In genomic region chr6:5892669-5893068, GRCh38 we compare ENCODE assay signal across 10 cellular contexts.
DNase-seq lines count a peak whose midpoint lies in the region; ATAC-seq and TF ChIP-seq lines count a peak whose summit lies in the region.
"Had no signal": no experiment of that assay in that cellular context is flagged by ENCODE, and none has a peak within 500 bp of the region (broad histone marks: within the 10 kb centered on the region; RNA-seq: fewer than 3 reads in every experiment).

No MANE protein-coding gene starts in this region.

- H3K4me3 Mint-ChIP-seq in T-helper 1 cell treated with Interleukin-12 subunit alpha and Interleukin-12 subunit beta and Interleukin-4 antibody, amounts not matched to agents 30 μg/mL and 1 μg/mL, for 36 hours: no peak overlapping the region

- H3K9me2 ChIP-seq in SU-DHL-6 (replicated peaks; ENCODE audit: insufficient read depth, low read length): no peaks in the 10 kb centered on the region
- H3K9me2 ChIP-seq in hepatocyte (replicated peaks; ENCODE audit: insufficient read depth): no peaks in the 10 kb centered on the region

- H3K9me3 ChIP-seq in SU-DHL-6 (ENCODE audit: insufficient read depth, low read length): no peaks in the 10 kb centered on the region
- H3K9me3 ChIP-seq in hepatocyte (ENCODE audit: low read depth): no peaks in the 10 kb centered on the region
- H3K9me3 ChIP-seq in skeletal muscle tissue (ENCODE audit: control insufficient read depth in 3 of 3, low read length in 3 of 3): peaks cover 0 to 3% (median 0%) of the 10 kb centered on the region in 3 donors

- H2AFZ ChIP-seq in SU-DHL-6 (ENCODE audit: low read depth, low read length, severe bottlenecking): peak overlapping the region; percentile 92
- H2AFZ ChIP-seq in hepatocyte: peak overlapping the region; percentile 70

- ATAC-seq in HG02642 (IDR thresholded peaks at IDR 0.05; ENCODE audit: poor library complexity, unreplicated experiment) (no peak), HG03196 (IDR thresholded peaks at IDR 0.05; ENCODE audit: unreplicated experiment) (no peak)

- peak overlapping the region; percentile 42 for H3K9ac ChIP-seq in SU-DHL-6 (ENCODE audit: low read length)
- no peak overlapping the region for H3K9ac ChIP-seq in skeletal muscle tissue (ENCODE audit: low read depth in 1 of 3, low read length in 3 of 3)

- TF ChIP-seq CTCF in SU-DHL-6 (IDR thresholded peaks at IDR 0.05; ENCODE audit: insufficient read depth, low read length, poor library complexity, severe bottlenecking) (no peak), hepatocyte (IDR thresholded peaks at IDR 0.05; ENCODE audit: poor library complexity) (no peak)

- H3K27me3 Mint-ChIP-seq in T-helper 1 cell treated with Interleukin-12 subunit alpha and Interleukin-12 subunit beta and Interleukin-4 antibody, amounts not matched to agents 30 μg/mL and 1 μg/mL, for 36 hours (ENCODE audit: low read depth): peaks cover 4% of the 10 kb centered on the region

- H3K4me2 ChIP-seq in SU-DHL-6 (ENCODE audit: low read depth, low read length, poor library complexity, severe bottlenecking): peak overlapping the region; percentile 67
- peak overlapping the region; percentile 70 for H3K4me2 ChIP-seq in hepatocyte

- H4K20me1 ChIP-seq in SU-DHL-6 (ENCODE audit: low read depth, low read length) (no peaks in the 10 kb centered on the region), hepatocyte (ENCODE audit: insufficient read depth, poor library complexity, severe bottlenecking) (no peaks in the 10 kb centered on the region)

- peak overlapping the region; percentile 41 for H3K4me3 ChIP-seq in SU-DHL-6 (ENCODE audit: insufficient read depth, low read length, poor library complexity, severe bottlenecking)
- H3K4me3 ChIP-seq in hepatocyte: no peak overlapping the region
- H3K4me3 ChIP-seq in skeletal muscle tissue (ENCODE audit: low read length in 3 of 3): peak overlapping the region in 2 of 3 donors; percentile 22 to 31

- H3K9me3 Mint-ChIP-seq in T-helper 1 cell treated with Interleukin-12 subunit alpha and Interleukin-12 subunit beta and Interleukin-4 antibody, amounts not matched to agents 30 μg/mL and 1 μg/mL, for 36 hours: peaks cover 7% of the 10 kb centered on the region

- H3K79me2 ChIP-seq in SU-DHL-6 (ENCODE audit: insufficient read depth, low read length) (no peaks in the 10 kb centered on the region), hepatocyte (no peaks in the 10 kb centered on the region)

- peaks cover 8% of the 10 kb centered on the region for H3K4me1 Mint-ChIP-seq in T-helper 1 cell treated with Interleukin-12 subunit alpha and Interleukin-12 subunit beta and Interleukin-4 antibody, amounts not matched to agents 30 μg/mL and 1 μg/mL, for 36 hours (ENCODE audit: low read depth)

- peak overlapping the region; percentile 25; the same call in 1 of the 2 replicates for H3K27ac ChIP-seq in SU-DHL-6 (ENCODE audit: low read depth, low read length)
- peak overlapping the region; percentile 77 for H3K27ac ChIP-seq in hepatocyte
- no peak overlapping the region for H3K27ac ChIP-seq in skeletal muscle tissue (ENCODE audit: low read depth, low read length)

- H3K4me1 ChIP-seq in hepatocyte (ENCODE audit: insufficient read depth): peaks cover 3% of the 10 kb centered on the region
- no peaks in the 10 kb centered on the region for H3K4me1 ChIP-seq in skeletal muscle tissue (ENCODE audit: control insufficient read depth in 3 of 3, insufficient read depth in 3 of 3, low read length in 3 of 3)

- DNase-seq in T-helper 1 cell (no peak), hepatocyte (ENCODE audit: low spot score) (no peak), NCI-H2029 (lab: John Stamatoyannopoulos, UW) (no peak)
- DNase-seq: hippocampal formation, nucleus accumbens had no signal

- peaks cover 3% of the 10 kb centered on the region for H3K36me3 Mint-ChIP-seq in T-helper 1 cell treated with Interleukin-12 subunit alpha and Interleukin-12 subunit beta and Interleukin-4 antibody, amounts not matched to agents 30 μg/mL and 1 μg/mL, for 36 hours (ENCODE audit: low read depth)

- no peaks in the 10 kb centered on the region for H3K27me3 ChIP-seq in SU-DHL-6 (ENCODE audit: low read length)
- H3K27me3 ChIP-seq in hepatocyte: no peaks in the 10 kb centered on the region
- H3K27me3 ChIP-seq in skeletal muscle tissue (ENCODE audit: control insufficient read depth in 3 of 3, insufficient read depth in 3 of 3, low read length in 3 of 3): peaks cover 0 to 5% (median 2%) of the 10 kb centered on the region in 3 donors

- 89% methylated on average over 6 of the region's 6 CpGs for WGBS in hepatocyte (ENCODE audit: low lambda C conversion rate, missing lambda C conversion rate)

- peak overlapping the region; percentile 82 for H3K27ac Mint-ChIP-seq in T-helper 1 cell treated with Interleukin-12 subunit alpha and Interleukin-12 subunit beta and Interleukin-4 antibody, amounts not matched to agents 30 μg/mL and 1 μg/mL, for 36 hours

- no peaks in the 10 kb centered on the region for H3K36me3 ChIP-seq in SU-DHL-6 (ENCODE audit: low read length)
- no peaks in the 10 kb centered on the region for H3K36me3 ChIP-seq in hepatocyte (replicated peaks; ENCODE audit: insufficient read depth, low read depth)
- H3K36me3 ChIP-seq in skeletal muscle tissue (ENCODE audit: control insufficient read depth in 3 of 3, insufficient read depth in 3 of 3, low read length in 3 of 3): no peaks in the 10 kb centered on the region

- no peaks in the 10 kb centered on the region for H3F3A ChIP-seq in SU-DHL-6 (ENCODE audit: insufficient read depth)
